In genomic region chr19:5338661-5339469, GRCh38 we compare ENCODE assay signal across 9 cellular contexts. TPM values are rescaled to one million over a fixed set of nuclear protein-coding genes. Genes with fewer than 3 reads are reported as not detected.
DNase-seq lines count a peak whose midpoint lies in the region; ATAC-seq and TF ChIP-seq lines count a peak whose summit lies in the region.
"Had no signal": no experiment of that assay in that cellular context is flagged by ENCODE, and none has a peak within 500 bp of the region (broad histone marks: within the 10 kb centered on the region; RNA-seq: fewer than 3 reads in every experiment).

No MANE protein-coding gene starts in this region.

- intact Hi-C loops in breast epithelium (cut with DNase I; ENCODE audit: low total_unique reads), result no loop called here

- peaks cover 23% of the 10 kb centered on the region for H3K4me1 Mint-ChIP-seq in nephron

- peaks cover 73% of the 10 kb centered on the region for H3K27me3 Mint-ChIP-seq in nephron (ENCODE audit: low read depth)

- H3K27ac Mint-ChIP-seq in nephron, result peak overlapping the region in 1 of 3 experiments; percentile 61

- no peaks in the 10 kb centered on the region for H3K36me3 Mint-ChIP-seq in nephron (ENCODE audit: low read depth)

- no peak for TF ChIP-seq POLR2A in breast epithelium (IDR thresholded peaks at IDR 0.05)

- TF ChIP-seq CTCF in breast epithelium (IDR thresholded peaks at IDR 0.05) (no peak), nephron (IDR thresholded peaks at IDR 0.05; ENCODE audit: unreplicated experiment in 3 of 3) (no peak)

- no peak for ATAC-seq in GM18511 (IDR thresholded peaks at IDR 0.05; ENCODE audit: unreplicated experiment)

- no peaks in the 10 kb centered on the region for H3K9me3 Mint-ChIP-seq in nephron

- peak overlapping the region in 2 of 3 donors; percentile 64 to 76 for H3K4me3 ChIP-seq in breast epithelium

- peaks cover 0 to 6% of the 10 kb centered on the region in 2 donors for H3K4me1 ChIP-seq in breast epithelium

- H3K4me3 Mint-ChIP-seq in nephron, result peak overlapping the region; percentile 88 to 96 (median 91)

- DNase-seq in ELF-1 (ENCODE audit: low read depth, low spot score), result peak; percentile 64
- peak; percentile 68 for DNase-seq in NCI-H146 (lab: John Stamatoyannopoulos, UW)
- DNase-seq in breast epithelium (ENCODE audit: low spot score in 2 of 2), result no peak
- no peak for DNase-seq in activated CD8-positive, alpha-beta memory T cell treated with anti-CD3 and anti-CD28 coated beads, Interleukin-2, amount 50 U/mL, for 4 hours
- DNase-seq in COLO829 (ENCODE audit: low spot score), result no peak
- no peak for DNase-seq in activated CD4-positive, CD25-positive, alpha-beta regulatory T cell (lab: John Stamatoyannopoulos, UW)
- DNase-seq: left cardiac atrium had no signal

- H3K27me3 ChIP-seq in breast epithelium, result peaks cover 3 to 32% of the 10 kb centered on the region in 2 donors

- no peaks in the 10 kb centered on the region for H3K9me3 ChIP-seq in breast epithelium

- no peak overlapping the region for H3K27ac ChIP-seq in breast epithelium

- no peaks in the 10 kb centered on the region for H3K36me3 ChIP-seq in breast epithelium

RNA-seq across cellular contexts. Expression of gene PTPRS, which starts 1.7 kb away (rescaled TPM):
- 100 to 1,000 TPM; 111 to 603 (median 114) TPM for total RNA-seq in breast epithelium

Comparison
In these comparisons a context has a peak if more than half of its experiments do, and no peak if none do; other contexts are left out.
1. DNase-seq: peak in ELF-1 (single experiment) and NCI-H146 (single experiment); none in breast epithelium (0 of 2), activated CD8-positive, alpha-beta memory T cell treated with anti-CD3 and anti-CD28 coated beads, Interleukin-2, amount 50 U/mL, for 4 hours (single experiment), COLO829 (single experiment) and activated CD4-positive, CD25-positive, alpha-beta regulatory T cell (0 of 4).